1 cellular context compared by ENCODE assay signal in genomic region chr5:54959673-54960418, GRCh38.
TF ChIP-seq lines count a peak whose summit lies in the region.

No MANE protein-coding gene starts in this region.

TF ChIP-seq in K562, 482 proteins besides CTCF, POLR2A, EP300 and RAD21 (continued from another document):
- TF ChIP-seq ZBTB34 (CRISPR knock-in tag; IDR thresholded peaks at IDR 0.05) (no peak), TAL1 (IDR thresholded peaks at IDR 0.05) (no peak), YBX1 (IDR thresholded peaks at IDR 0.05) (no peak), ETV5 (CRISPR knock-in tag; IDR thresholded peaks at IDR 0.05; ENCODE audit: low read depth) (no peak), NONO (IDR thresholded peaks at IDR 0.05; ENCODE audit: low read depth in 2 of 2, low read length in 1 of 2) (no peak), PPARD (CRISPR knock-in tag; IDR thresholded peaks at IDR 0.05) (no peak), ETV1 (tag; conservative IDR thresholded peaks at IDR 0.05; ENCODE audit: low read depth) (no peak), ZNF143 (CRISPR knock-in tag; IDR thresholded peaks at IDR 0.05) (no peak), JUNB (CRISPR knock-in tag; conservative IDR thresholded peaks at IDR 0.05) (no peak), U2AF1 (optimal IDR thresholded peaks at IDR 0.05; ENCODE audit: low read depth, low read length) (no peak), NCOA4 (IDR thresholded peaks at IDR 0.05; ENCODE audit: partially characterized antibody) (no peak), ZBTB43 (CRISPR knock-in tag; IDR thresholded peaks at IDR 0.05) (no peak), PTRF (tag; IDR thresholded peaks at IDR 0.05) (no peak), TRIM28 (IDR thresholded peaks at IDR 0.05) (no peak), NRF1 (conservative IDR thresholded peaks at IDR 0.05 in 1 of 2, IDR thresholded peaks at IDR 0.05 in 1 of 2) (no peak)
TF ChIP-seq in K562: peak in this region for 0.
